Comparison of ENCODE assay signal across 8 cellular contexts in the genomic region with DNA sequence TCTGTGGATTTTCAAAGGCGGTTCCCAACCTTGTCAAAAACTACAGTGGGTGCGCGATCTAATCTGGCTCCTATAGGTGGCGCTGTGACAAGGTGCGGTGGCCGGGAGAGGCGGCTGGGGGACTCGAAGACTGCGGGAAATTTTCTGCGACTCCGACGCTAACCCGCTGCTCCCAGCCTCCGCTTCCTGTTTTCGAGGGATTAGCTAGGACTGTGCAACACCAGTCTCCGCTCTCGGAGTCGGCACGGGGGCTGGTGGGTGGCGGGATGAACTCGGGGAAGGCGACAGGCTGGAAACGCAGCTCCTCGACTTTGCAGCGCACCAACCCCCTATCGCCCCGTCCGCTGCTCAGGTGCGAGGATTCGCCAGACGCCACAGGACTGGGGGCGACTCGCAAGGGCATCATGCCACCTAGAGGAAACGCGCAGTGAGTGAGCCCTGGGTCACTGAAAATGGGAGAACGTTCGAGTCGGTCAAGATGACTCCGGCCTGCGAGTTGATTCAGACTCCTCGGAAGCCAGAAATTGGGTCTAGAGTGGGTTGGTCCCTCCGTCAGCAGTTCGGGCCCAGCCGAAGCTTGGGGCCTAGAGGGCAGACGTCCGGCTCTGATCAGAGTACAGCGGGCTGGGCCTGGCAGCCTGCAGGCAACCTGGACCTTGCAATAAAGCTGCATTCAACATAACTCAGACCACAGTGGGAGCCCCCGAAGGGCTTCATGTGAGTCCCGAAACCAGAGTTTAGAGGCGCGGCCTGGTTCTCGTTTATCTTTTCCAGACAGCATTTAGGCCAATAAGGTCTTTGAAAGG. TPM values are rescaled to one million over a fixed set of nuclear protein-coding genes. Genes with fewer than 3 reads are reported as not detected.
A peak's percentile ranks its signal among the peaks of the same experiment; 100 is the strongest.
DNase-seq lines count a peak whose midpoint lies in the region; ATAC-seq and TF ChIP-seq lines count a peak whose summit lies in the region.

No MANE protein-coding gene starts in this region.

- no peaks in the 10 kb centered on the region for H3K36me3 ChIP-seq in HUES6 (ENCODE audit: control insufficient read depth, insufficient read depth, low read length)
- no peaks in the 10 kb centered on the region for H3K36me3 ChIP-seq in liver (ENCODE audit: control insufficient read depth in 4 of 4, insufficient read depth in 3 of 4, low read depth in 1 of 4, low read length in 3 of 4)

- H3K9ac ChIP-seq in HUES6 (ENCODE audit: low read length): no peak overlapping the region
- H3K9ac ChIP-seq in liver (ENCODE audit: low read depth in 1 of 2, low read length in 2 of 2): no peak overlapping the region

- TF ChIP-seq RAD21 in liver (IDR thresholded peaks at IDR 0.05): no peak

- DNase-seq in DMS153 (lab: John Stamatoyannopoulos, UW) (peak; percentile 80), astrocyte of the hippocampus (ENCODE audit: low read depth, low spot score) (peak; percentile 37), T-helper 9 cell (no peak)

- H3K27me3 ChIP-seq in HUES6 (ENCODE audit: control insufficient read depth, insufficient read depth, low read length) (peaks cover 100% of the 10 kb centered on the region), liver (ENCODE audit: control insufficient read depth in 4 of 4, insufficient read depth in 4 of 4, low read length in 3 of 4) (peaks cover 4 to 53% (median 32%) of the 10 kb centered on the region in 4 donors)

- TF ChIP-seq CTCF in liver (IDR thresholded peaks at IDR 0.05; ENCODE audit: low read depth, low read length, missing input control): peak; percentile 32

- WGBS in liver: 6% methylated on average over 52 of the region's 52 CpGs

- ATAC-seq in HG03025 (IDR thresholded peaks at IDR 0.05; ENCODE audit: low FRiP score, unreplicated experiment) (no peak), HG03097 (IDR thresholded peaks at IDR 0.05; ENCODE audit: low FRiP score, unreplicated experiment) (no peak), GM21423 (IDR thresholded peaks at IDR 0.05; ENCODE audit: unreplicated experiment) (no peak)

- H3K4me3 ChIP-seq in HUES6 (ENCODE audit: low read depth, low read length) (peak overlapping the region; percentile 50), liver (ENCODE audit: low read depth in 1 of 3, low read length in 3 of 3) (no peak overlapping the region)

- H3K27ac ChIP-seq in HUES6 (ENCODE audit: low read depth, low read length): no peak overlapping the region
- H3K27ac ChIP-seq in liver (ENCODE audit: low read depth in 1 of 2, low read length in 2 of 2): no peak overlapping the region

- H3K4me1 ChIP-seq in HUES6 (ENCODE audit: control insufficient read depth, insufficient read depth, low read length) (peaks cover 10% of the 10 kb centered on the region; the same call in 1 of the 2 replicates), liver (ENCODE audit: control insufficient read depth in 4 of 4, insufficient read depth in 4 of 4, low read length in 3 of 4) (peaks cover 9 to 25% (median 15%) of the 10 kb centered on the region in 4 donors)

- H3K9me3 ChIP-seq in HUES6 (ENCODE audit: control insufficient read depth, insufficient read depth, low read depth, low read length) (no peaks in the 10 kb centered on the region), liver (ENCODE audit: control insufficient read depth in 4 of 4, low read length in 3 of 4) (peaks cover 0 to 2% (median 0%) of the 10 kb centered on the region in 4 donors)

TF ChIP-seq in liver, 16 proteins besides CTCF, POLR2A, EP300 and RAD21:
- TF ChIP-seq RXRA (IDR thresholded peaks at IDR 0.05) (no peak), EGR1 (IDR thresholded peaks at IDR 0.05; ENCODE audit: low read depth in 2 of 2) (no peak), YY1 (IDR thresholded peaks at IDR 0.05) (no peak), FOXA1 (IDR thresholded peaks at IDR 0.05) (no peak), HNF4G (IDR thresholded peaks at IDR 0.05) (no peak), SP1 (IDR thresholded peaks at IDR 0.05) (no peak), JUND (IDR thresholded peaks at IDR 0.05) (no peak), GABPA (IDR thresholded peaks at IDR 0.05 in 1 of 2, conservative IDR thresholded peaks at IDR 0.05 in 1 of 2) (no peak), FOXA2 (IDR thresholded peaks at IDR 0.05) (no peak), NR2F2 (IDR thresholded peaks at IDR 0.05) (no peak), HNF4A (conservative IDR thresholded peaks at IDR 0.05) (no peak), TAF1 (conservative IDR thresholded peaks at IDR 0.05) (no peak)
- TF ChIP-seq, protein P1, sequence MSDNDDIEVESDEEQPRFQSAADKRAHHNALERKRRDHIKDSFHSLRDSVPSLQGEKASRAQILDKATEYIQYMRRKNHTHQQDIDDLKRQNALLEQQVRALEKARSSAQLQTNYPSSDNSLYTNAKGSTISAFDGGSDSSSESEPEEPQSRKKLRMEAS (IDR thresholded peaks at IDR 0.05): no peak
- TF ChIP-seq, protein P2, sequence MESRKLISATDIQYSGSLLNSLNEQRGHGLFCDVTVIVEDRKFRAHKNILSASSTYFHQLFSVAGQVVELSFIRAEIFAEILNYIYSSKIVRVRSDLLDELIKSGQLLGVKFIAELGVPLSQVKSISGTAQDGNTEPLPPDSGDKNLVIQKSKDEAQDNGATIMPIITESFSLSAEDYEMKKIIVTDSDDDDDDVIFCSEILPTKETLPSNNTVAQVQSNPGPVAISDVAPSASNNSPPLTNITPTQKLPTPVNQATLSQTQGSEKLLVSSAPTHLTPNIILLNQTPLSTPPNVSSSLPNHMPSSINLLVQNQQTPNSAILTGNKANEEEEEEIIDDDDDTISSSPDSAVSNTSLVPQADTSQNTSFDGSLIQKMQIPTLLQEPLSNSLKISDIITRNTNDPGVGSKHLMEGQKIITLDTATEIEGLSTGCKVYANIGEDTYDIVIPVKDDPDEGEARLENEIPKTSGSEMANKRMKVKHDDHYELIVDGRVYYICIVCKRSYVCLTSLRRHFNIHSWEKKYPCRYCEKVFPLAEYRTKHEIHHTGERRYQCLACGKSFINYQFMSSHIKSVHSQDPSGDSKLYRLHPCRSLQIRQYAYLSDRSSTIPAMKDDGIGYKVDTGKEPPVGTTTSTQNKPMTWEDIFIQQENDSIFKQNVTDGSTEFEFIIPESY (IDR thresholded peaks at IDR 0.05): no peak
- TF ChIP-seq, protein P3, sequence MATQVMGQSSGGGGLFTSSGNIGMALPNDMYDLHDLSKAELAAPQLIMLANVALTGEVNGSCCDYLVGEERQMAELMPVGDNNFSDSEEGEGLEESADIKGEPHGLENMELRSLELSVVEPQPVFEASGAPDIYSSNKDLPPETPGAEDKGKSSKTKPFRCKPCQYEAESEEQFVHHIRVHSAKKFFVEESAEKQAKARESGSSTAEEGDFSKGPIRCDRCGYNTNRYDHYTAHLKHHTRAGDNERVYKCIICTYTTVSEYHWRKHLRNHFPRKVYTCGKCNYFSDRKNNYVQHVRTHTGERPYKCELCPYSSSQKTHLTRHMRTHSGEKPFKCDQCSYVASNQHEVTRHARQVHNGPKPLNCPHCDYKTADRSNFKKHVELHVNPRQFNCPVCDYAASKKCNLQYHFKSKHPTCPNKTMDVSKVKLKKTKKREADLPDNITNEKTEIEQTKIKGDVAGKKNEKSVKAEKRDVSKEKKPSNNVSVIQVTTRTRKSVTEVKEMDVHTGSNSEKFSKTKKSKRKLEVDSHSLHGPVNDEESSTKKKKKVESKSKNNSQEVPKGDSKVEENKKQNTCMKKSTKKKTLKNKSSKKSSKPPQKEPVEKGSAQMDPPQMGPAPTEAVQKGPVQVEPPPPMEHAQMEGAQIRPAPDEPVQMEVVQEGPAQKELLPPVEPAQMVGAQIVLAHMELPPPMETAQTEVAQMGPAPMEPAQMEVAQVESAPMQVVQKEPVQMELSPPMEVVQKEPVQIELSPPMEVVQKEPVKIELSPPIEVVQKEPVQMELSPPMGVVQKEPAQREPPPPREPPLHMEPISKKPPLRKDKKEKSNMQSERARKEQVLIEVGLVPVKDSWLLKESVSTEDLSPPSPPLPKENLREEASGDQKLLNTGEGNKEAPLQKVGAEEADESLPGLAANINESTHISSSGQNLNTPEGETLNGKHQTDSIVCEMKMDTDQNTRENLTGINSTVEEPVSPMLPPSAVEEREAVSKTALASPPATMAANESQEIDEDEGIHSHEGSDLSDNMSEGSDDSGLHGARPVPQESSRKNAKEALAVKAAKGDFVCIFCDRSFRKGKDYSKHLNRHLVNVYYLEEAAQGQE (IDR thresholded peaks at IDR 0.05): no peak
- TF ChIP-seq, protein P4, sequence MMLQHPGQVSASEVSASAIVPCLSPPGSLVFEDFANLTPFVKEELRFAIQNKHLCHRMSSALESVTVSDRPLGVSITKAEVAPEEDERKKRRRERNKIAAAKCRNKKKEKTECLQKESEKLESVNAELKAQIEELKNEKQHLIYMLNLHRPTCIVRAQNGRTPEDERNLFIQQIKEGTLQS (IDR thresholded peaks at IDR 0.05): no peak

RNA-seq across cellular contexts. Expression of a gene that starts 5.5 kb away (rescaled TPM):
- total RNA-seq in liver: not detected
- under 1 TPM in 1 of 2 donors, not detected in 1; 0.03 TPM for polyA plus RNA-seq in liver
